In genomic region chr6:125884656-125885055, GRCh38 we compare ENCODE assay signal across 19 cellular contexts.
DNase-seq lines count a peak whose midpoint lies in the region; ATAC-seq and TF ChIP-seq lines count a peak whose summit lies in the region.
"Had no signal": no experiment of that assay in that cellular context is flagged by ENCODE, and none has a peak within 500 bp of the region (broad histone marks: within the 10 kb centered on the region; RNA-seq: fewer than 3 reads in every experiment).

No MANE protein-coding gene starts in this region.

- CTCF ChIA-PET in HEK293 (lab: Yijun Ruan, JAX): interaction anchor here (0.6 to 2.9 kb wide), 9 partner anchors 10 to 90 kb away, joined by 3 to 11 read pairs (median 5); no protein-coding TSS in a partner anchor

- H3K4me1 ChIP-seq in BE2C (peaks cover 44% of the 10 kb centered on the region), HEK293 (ENCODE audit: control insufficient read depth, insufficient read depth, low read length) (0 out of 2 replicates have a peak, but pooled peaks cover 4% of the 10 kb centered on the region), SJCRH30 (peaks cover 5% of the 10 kb centered on the region; the same call in 1 of the 2 replicates), mesenchymal stem cell (ENCODE audit: control insufficient read depth, insufficient read depth, low read depth, low read length) (no peaks in the 10 kb centered on the region)
- H3K4me1 ChIP-seq: SJSA1 had no signal

- H3K4me3 ChIP-seq in BE2C (ENCODE audit: low read depth, low read length) (no peak overlapping the region), HEK293 (ENCODE audit: low read depth, low read length) (no peak overlapping the region), SJCRH30 (no peak overlapping the region), mesenchymal stem cell (ENCODE audit: insufficient read depth in 1 of 2, low read depth in 1 of 2, low read length in 2 of 2) (no peak overlapping the region)
- H3K4me3 ChIP-seq: A549, BLaER1, SJSA1 had no signal

- H3K36me3 ChIP-seq in BE2C (peaks cover 86% of the 10 kb centered on the region), HEK293 (ENCODE audit: control insufficient read depth in 2 of 2, insufficient read depth in 1 of 2, low read length in 2 of 2) (peaks cover 11 to 45% of the 10 kb centered on the region in 2 experiments), SJCRH30 (no peaks in the 10 kb centered on the region), mesenchymal stem cell (ENCODE audit: control insufficient read depth in 1 of 2, insufficient read depth in 2 of 2, low read depth in 1 of 2, low read length in 2 of 2) (peaks cover 4 to 88% of the 10 kb centered on the region in 2 experiments)

- H3K9ac ChIP-seq in mesenchymal stem cell (ENCODE audit: low read length): no peak overlapping the region
- H3K9ac ChIP-seq: BLaER1 had no signal

- no peak overlapping the region for H2BK12ac ChIP-seq in mesenchymal stem cell (ENCODE audit: low read length in 2 of 2)

- no peaks in the 10 kb centered on the region for H3K79me1 ChIP-seq in mesenchymal stem cell (replicated peaks; ENCODE audit: low read length, poor library complexity, severe bottlenecking)

- TF ChIP-seq CTCF in BE2C (IDR thresholded peaks at IDR 0.05; ENCODE audit: low read depth, low read length): no peak
- TF ChIP-seq CTCF in HEK293 (tag by site-specific recombination; IDR thresholded peaks at IDR 0.05): no peak

- peak overlapping the region; percentile 30 for H4K8ac ChIP-seq in mesenchymal stem cell (ENCODE audit: low read length)

- H3K4me2 ChIP-seq in mesenchymal stem cell (ENCODE audit: low read length, poor library complexity, severe bottlenecking): no peak overlapping the region
- H3K4me2 ChIP-seq: A549, BLaER1 had no signal

- no peak overlapping the region for H2BK5ac ChIP-seq in mesenchymal stem cell (ENCODE audit: low read depth, low read length, poor library complexity, severe bottlenecking)

- H2AFZ ChIP-seq in mesenchymal stem cell (ENCODE audit: low read depth, low read length): no peak overlapping the region

- no peak overlapping the region for H2AK5ac ChIP-seq in mesenchymal stem cell (ENCODE audit: low read length, severe bottlenecking)

- peak; percentile 52 for DNase-seq in BE2C
- DNase-seq in SJCRH30: peak; percentile 43 to 73
- no peak for DNase-seq in mesenchymal stem cell
- DNase-seq: CD4-positive, alpha-beta memory T cell; DMS53; EL; Kasumi-1; NCI-H1092 treated with DMSO at 0.1 percent for 48 hours; NCI-H1694; NCI-H2107; NCI-H446; T-helper 2 cell had no signal

- no peak overlapping the region for H3K14ac ChIP-seq in mesenchymal stem cell (ENCODE audit: low read length in 2 of 2)

- H3K18ac ChIP-seq in mesenchymal stem cell (ENCODE audit: low read depth in 1 of 2, low read length in 2 of 2): no peak overlapping the region

- no peak overlapping the region for H3K23ac ChIP-seq in mesenchymal stem cell (ENCODE audit: low read length in 2 of 2)

- H3K27ac ChIP-seq in HEK293 (ENCODE audit: extremely low read depth, low read depth, low read length) (no peak overlapping the region), SJCRH30 (no peak overlapping the region), mesenchymal stem cell (ENCODE audit: low read length, poor library complexity, severe bottlenecking) (no peak overlapping the region)
- H3K27ac ChIP-seq: A549, BLaER1, SJSA1 had no signal

- ATAC-seq in GM21360 (IDR thresholded peaks at IDR 0.05; ENCODE audit: unreplicated experiment) (no peak), HG02973 (IDR thresholded peaks at IDR 0.05; ENCODE audit: unreplicated experiment) (no peak), HG03108 (IDR thresholded peaks at IDR 0.05; ENCODE audit: unreplicated experiment) (no peak)
- ATAC-seq: A549 had no signal

- WGBS in mesenchymal stem cell: 80% methylated on average over 3 of the region's 3 CpGs

- POLR2A ChIA-PET in HEK293 (lab: Yijun Ruan, JAX): interaction anchor here (1.1 kb wide), 1 partner anchor 94 kb away, joined by 4 read pairs; no protein-coding TSS in a partner anchor

- H2BK120ac ChIP-seq in mesenchymal stem cell (ENCODE audit: low read depth, low read length): no peak overlapping the region

- no peaks in the 10 kb centered on the region for H3K9me3 ChIP-seq in BE2C
- H3K9me3 ChIP-seq in HEK293 (ENCODE audit: control insufficient read depth, insufficient read depth, low read depth, low read length): no peaks in the 10 kb centered on the region
- no peaks in the 10 kb centered on the region for H3K9me3 ChIP-seq in SJCRH30 (replicated peaks)
- H3K9me3 ChIP-seq in mesenchymal stem cell (ENCODE audit: control insufficient read depth, low read length): no peaks in the 10 kb centered on the region
- H3K9me3 ChIP-seq: A549, BLaER1, SJSA1 had no signal

- H3K27me3 ChIP-seq in BE2C: no peaks in the 10 kb centered on the region
- no peaks in the 10 kb centered on the region for H3K27me3 ChIP-seq in SJCRH30
- H3K27me3 ChIP-seq in mesenchymal stem cell (ENCODE audit: control insufficient read depth in 1 of 2, insufficient read depth in 1 of 2, low read length in 2 of 2): no peaks in the 10 kb centered on the region
- H3K27me3 ChIP-seq: BLaER1, SJSA1 had no signal

- no peak overlapping the region for H4K91ac ChIP-seq in mesenchymal stem cell (ENCODE audit: low read length)

- H2BK15ac ChIP-seq in mesenchymal stem cell (ENCODE audit: low read depth, poor library complexity, severe bottlenecking): no peak overlapping the region

- no peak overlapping the region for H3K4ac ChIP-seq in mesenchymal stem cell (ENCODE audit: low read depth in 1 of 2, low read length in 2 of 2)

TF ChIP-seq in HEK293, 187 proteins besides CTCF, POLR2A, EP300 and RAD21:
- TF ChIP-seq ZNF335 (tag by site-specific recombination; conservative IDR thresholded peaks at IDR 0.05): no peak
- no peak for TF ChIP-seq ZNF174 (tag by site-specific recombination; IDR thresholded peaks at IDR 0.05)
- no peak for TF ChIP-seq ZNF311 (tag by site-specific recombination; IDR thresholded peaks at IDR 0.05; ENCODE audit: borderline replicate concordance)
- TF ChIP-seq ZNF292 (tag by site-specific recombination; IDR thresholded peaks at IDR 0.05; ENCODE audit: borderline replicate concordance, low read depth): no peak
- TF ChIP-seq, protein P1, sequence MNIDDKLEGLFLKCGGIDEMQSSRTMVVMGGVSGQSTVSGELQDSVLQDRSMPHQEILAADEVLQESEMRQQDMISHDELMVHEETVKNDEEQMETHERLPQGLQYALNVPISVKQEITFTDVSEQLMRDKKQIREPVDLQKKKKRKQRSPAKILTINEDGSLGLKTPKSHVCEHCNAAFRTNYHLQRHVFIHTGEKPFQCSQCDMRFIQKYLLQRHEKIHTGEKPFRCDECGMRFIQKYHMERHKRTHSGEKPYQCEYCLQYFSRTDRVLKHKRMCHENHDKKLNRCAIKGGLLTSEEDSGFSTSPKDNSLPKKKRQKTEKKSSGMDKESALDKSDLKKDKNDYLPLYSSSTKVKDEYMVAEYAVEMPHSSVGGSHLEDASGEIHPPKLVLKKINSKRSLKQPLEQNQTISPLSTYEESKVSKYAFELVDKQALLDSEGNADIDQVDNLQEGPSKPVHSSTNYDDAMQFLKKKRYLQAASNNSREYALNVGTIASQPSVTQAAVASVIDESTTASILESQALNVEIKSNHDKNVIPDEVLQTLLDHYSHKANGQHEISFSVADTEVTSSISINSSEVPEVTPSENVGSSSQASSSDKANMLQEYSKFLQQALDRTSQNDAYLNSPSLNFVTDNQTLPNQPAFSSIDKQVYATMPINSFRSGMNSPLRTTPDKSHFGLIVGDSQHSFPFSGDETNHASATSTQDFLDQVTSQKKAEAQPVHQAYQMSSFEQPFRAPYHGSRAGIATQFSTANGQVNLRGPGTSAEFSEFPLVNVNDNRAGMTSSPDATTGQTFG (tag by site-specific recombination; IDR thresholded peaks at IDR 0.05; ENCODE audit: borderline replicate concordance): no peak
- TF ChIP-seq KLF1 (tag by site-specific recombination; IDR thresholded peaks at IDR 0.05): no peak
- peak; percentile 74; the same call in 1 of the 2 replicates for TF ChIP-seq TRIM28 (IDR thresholded peaks at IDR 0.05; ENCODE audit: borderline replicate concordance, low read length)
- no peak for TF ChIP-seq ZNF169 (tag by site-specific recombination; IDR thresholded peaks at IDR 0.05)
TF ChIP-seq in HEK293: peak in this region for 1.
